Comparison of ENCODE assay signal across 8 cellular contexts in genomic region chr12:22101749-22102243, GRCh38. TPM values are rescaled to one million over a fixed set of nuclear protein-coding genes. Genes with fewer than 3 reads are reported as not detected.
DNase-seq lines count a peak whose midpoint lies in the region; ATAC-seq and TF ChIP-seq lines count a peak whose summit lies in the region.

No MANE protein-coding gene starts in this region.

- H3K4me3 ChIP-seq in psoas muscle: no peak overlapping the region

- no peaks in the 10 kb centered on the region for H3K27me3 Mint-ChIP-seq in activated naive CD4-positive, alpha-beta T cell treated with anti-CD3 and anti-CD28 coated beads for 36 hours (ENCODE audit: low read depth)

- H3K27me3 ChIP-seq in psoas muscle (ENCODE audit: insufficient read depth in 3 of 3, low read length in 2 of 3): no peaks in the 10 kb centered on the region

- H3K4me1 Mint-ChIP-seq in activated naive CD4-positive, alpha-beta T cell treated with anti-CD3 and anti-CD28 coated beads for 36 hours (ENCODE audit: low read depth): peaks cover 14% of the 10 kb centered on the region

- no peaks in the 10 kb centered on the region for H3K9me3 Mint-ChIP-seq in activated naive CD4-positive, alpha-beta T cell treated with anti-CD3 and anti-CD28 coated beads for 36 hours

- WGBS in psoas muscle, 3 donors: 30 to 39% (median 37%) methylated on average over 5 of the region's 5 CpGs

- H3K27ac Mint-ChIP-seq in activated naive CD4-positive, alpha-beta T cell treated with anti-CD3 and anti-CD28 coated beads for 36 hours: peak overlapping the region; percentile 55

- H3K27ac ChIP-seq in psoas muscle: no peak overlapping the region

- peak; percentile 71 for DNase-seq in activated naive CD4-positive, alpha-beta T cell treated with anti-CD3 and anti-CD28 coated beads for 36 hours
- DNase-seq in activated naive CD4-positive, alpha-beta T cell (lab: John Stamatoyannopoulos, UW): no peak
- DNase-seq in HS-27A (ENCODE audit: low read depth): peak; percentile 86
- DNase-seq in epidermal melanocyte (ENCODE audit: insufficient read length, low spot score): peak; percentile 70
- peak; percentile 42 to 67 for DNase-seq in psoas muscle
- no peak for DNase-seq in HuH-7.5 (ENCODE audit: low spot score)

- ATAC-seq in psoas muscle (peak; percentile 41 to 65 (median 45)), HG03045 (IDR thresholded peaks at IDR 0.05; ENCODE audit: unreplicated experiment) (no peak), HG02885 (IDR thresholded peaks at IDR 0.05; ENCODE audit: poor library complexity, unreplicated experiment) (no peak)

- H3K9me3 ChIP-seq in psoas muscle: no peaks in the 10 kb centered on the region

- CTCF ChIA-PET in activated naive CD4-positive, alpha-beta T cell treated with anti-CD3 and anti-CD28 coated beads for 36 hours (lab: Charles Lee): interaction anchor here (0.5 to 3.3 kb wide), 17 partner anchors 19 to 469 kb away, joined by 3 to 14 read pairs (median 4); no protein-coding TSS in a partner anchor

- H3K36me3 ChIP-seq in psoas muscle (ENCODE audit: insufficient read depth in 1 of 2, low read depth in 1 of 2): no peaks in the 10 kb centered on the region

- intact Hi-C loops in activated naive CD4-positive, alpha-beta T cell treated with anti-CD3 and anti-CD28 coated beads for 36 hours (cut with micrococcal nuclease): loop anchor here (1.0 to 10.0 kb wide), 9 partner anchors 18 to 523 kb away; partner anchors contain the start of genes C2CD5 and ETNK1
- intact Hi-C loops in psoas muscle (cut with DNase I): loop anchor here in 1 of 2 donors (5.0 kb wide), 1 partner anchor 341 kb away; no protein-coding TSS in a partner anchor

- H3K4me1 ChIP-seq in psoas muscle: no peaks in the 10 kb centered on the region

- no peak for TF ChIP-seq CTCF in psoas muscle (IDR thresholded peaks at IDR 0.05)

- H3K4me3 Mint-ChIP-seq in activated naive CD4-positive, alpha-beta T cell treated with anti-CD3 and anti-CD28 coated beads for 36 hours: no peak overlapping the region

- no peaks in the 10 kb centered on the region for H3K36me3 Mint-ChIP-seq in activated naive CD4-positive, alpha-beta T cell treated with anti-CD3 and anti-CD28 coated beads for 36 hours (ENCODE audit: low read depth)

RNA-seq across cellular contexts. Expression of gene CMAS, which starts 55.8 kb away (rescaled TPM):
- 10 to 100 TPM; 47.3 to 48.5 TPM for total RNA-seq in activated naive CD4-positive, alpha-beta T cell treated with anti-CD3 and anti-CD28 coated beads for 36 hours
- 10 to 100 TPM; 21.6 to 36.2 (median 31.8) TPM for total RNA-seq in psoas muscle
- 10 to 100 TPM; 34.5 to 73.0 (median 42.6) TPM for polyA plus RNA-seq in psoas muscle

Comparison
In these comparisons a context has a peak if more than half of its experiments do, and no peak if none do; other contexts are left out.
1. DNase-seq: peak in activated naive CD4-positive, alpha-beta T cell treated with anti-CD3 and anti-CD28 coated beads for 36 hours (single experiment), HS-27A (single experiment), epidermal melanocyte (single experiment) and psoas muscle (2 of 2); none in activated naive CD4-positive, alpha-beta T cell (0 of 4) and HuH-7.5 (single experiment).
2. ATAC-seq: peak in psoas muscle (4 of 4); none in HG03045 (single experiment) and HG02885 (single experiment).